In the genomic region with DNA sequence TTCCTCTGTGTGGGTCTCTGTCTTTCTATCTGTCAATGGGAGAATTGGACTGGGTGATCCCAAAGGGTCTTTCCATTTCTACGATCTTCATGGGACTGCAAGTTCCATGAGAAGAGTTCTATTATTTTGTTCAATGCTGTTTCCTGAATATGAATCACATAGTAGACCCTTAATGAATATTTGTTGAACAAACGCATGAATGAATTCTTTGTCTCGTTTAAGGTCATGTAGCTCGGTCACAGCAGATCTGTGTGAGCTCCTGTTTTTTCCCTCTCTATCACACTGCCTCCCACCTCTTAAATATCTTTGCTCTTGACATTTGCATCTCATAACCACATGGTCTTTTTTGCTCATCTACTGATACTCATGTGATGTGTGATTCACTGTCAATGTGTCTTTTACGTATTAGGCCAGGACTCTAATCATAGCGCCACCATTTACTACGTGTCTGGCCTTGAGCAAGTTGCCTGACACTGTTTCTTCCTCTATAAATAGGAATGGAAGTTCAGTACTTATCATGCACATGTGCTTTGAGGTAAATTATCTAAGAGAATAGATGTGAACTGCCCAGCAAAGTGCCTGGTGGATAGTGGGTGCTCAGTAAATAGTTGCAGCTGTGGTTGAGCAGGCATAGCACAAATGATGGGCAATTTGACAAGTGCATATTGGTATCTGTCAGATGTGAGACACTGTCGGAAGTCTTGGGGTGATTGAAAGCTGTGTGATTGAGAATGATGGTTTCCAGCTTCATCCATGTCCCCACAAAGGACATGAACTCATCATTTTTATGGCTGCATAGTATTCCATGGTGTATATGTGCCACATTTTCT, we compare ENCODE assay signal across 10 cellular contexts. TPM values are rescaled to one million over a fixed set of nuclear protein-coding genes. Genes with fewer than 3 reads are reported as not detected.
DNase-seq lines count a peak whose midpoint lies in the region; ATAC-seq and TF ChIP-seq lines count a peak whose summit lies in the region.
"Had no signal": no experiment of that assay in that cellular context is flagged by ENCODE, and none has a peak within 500 bp of the region (broad histone marks: within the 10 kb centered on the region; RNA-seq: fewer than 3 reads in every experiment).

No MANE protein-coding gene starts in this region.

- H3K4me1 ChIP-seq in right cardiac atrium (ENCODE audit: control insufficient read depth, insufficient read depth, low read length) (no peaks in the 10 kb centered on the region), smooth muscle cell (ENCODE audit: low read depth) (no peaks in the 10 kb centered on the region)

- H3K4me2 ChIP-seq in smooth muscle cell = no peak overlapping the region

- no peaks in the 10 kb centered on the region for H3K9me3 ChIP-seq in right cardiac atrium (ENCODE audit: control insufficient read depth, low read length)
- H3K9me3 ChIP-seq in smooth muscle cell (replicated peaks; ENCODE audit: low read depth) = no peaks in the 10 kb centered on the region
- H3K9me3 ChIP-seq: tibial nerve had no signal

- H3K36me3 ChIP-seq in smooth muscle cell (ENCODE audit: low read depth) = no peaks in the 10 kb centered on the region
- H3K36me3 ChIP-seq: tibial nerve had no signal

- no peaks in the 10 kb centered on the region for H4K20me1 ChIP-seq in smooth muscle cell (ENCODE audit: low read depth)

- DNase-seq in right cardiac atrium (no peak), left ventricle myocardium superior (no peak), NCI-H2227 (lab: John Stamatoyannopoulos, UW; ENCODE audit: unreplicated experiment) (no peak), NCI-H2171 (lab: John Stamatoyannopoulos, UW) (no peak), smooth muscle cell (lab: John Stamatoyannopoulos, UW; ENCODE audit: unreplicated experiment) (no peak)
- no peak for DNase-seq in stimulated activated naive CD8-positive, alpha-beta T cell treated with anti-CD3 and anti-CD28 coated beads, Interleukin-15, amount 100 ng/mL, for 72 hours

- TF ChIP-seq CTCF in smooth muscle cell (IDR thresholded peaks at IDR 0.05; ENCODE audit: borderline replicate concordance, insufficient read depth, poor library complexity, severe bottlenecking) = no peak

- H3K4me3 Mint-ChIP-seq in stimulated activated naive CD8-positive, alpha-beta T cell treated with anti-CD3 and anti-CD28 coated beads, Interleukin-15, amount 100 ng/mL, for 72 hours = peak overlapping the region; percentile 3 to 9
- H3K4me3 Mint-ChIP-seq: brain had no signal

- no peak overlapping the region for H3K27ac ChIP-seq in right cardiac atrium (ENCODE audit: low read length)
- no peak overlapping the region for H3K27ac ChIP-seq in smooth muscle cell (ENCODE audit: low read depth)

- peaks cover 52% of the 10 kb centered on the region for H3K4me1 Mint-ChIP-seq in stimulated activated naive CD8-positive, alpha-beta T cell treated with anti-CD3 and anti-CD28 coated beads, Interleukin-15, amount 100 ng/mL, for 72 hours

- no peak overlapping the region for H3K4me3 ChIP-seq in right cardiac atrium (ENCODE audit: low read length)
- H3K4me3 ChIP-seq in smooth muscle cell = no peak overlapping the region
- H3K4me3 ChIP-seq: tibial nerve had no signal

- H3F3A ChIP-seq in smooth muscle cell (ENCODE audit: low read depth) = no peaks in the 10 kb centered on the region

- H3K27ac Mint-ChIP-seq in stimulated activated naive CD8-positive, alpha-beta T cell treated with anti-CD3 and anti-CD28 coated beads, Interleukin-15, amount 100 ng/mL, for 72 hours = peak overlapping the region in 1 of 2 donors; percentile 49

- H2AFZ ChIP-seq in smooth muscle cell (ENCODE audit: low read depth) = no peak overlapping the region

- no peaks in the 10 kb centered on the region for H3K79me2 ChIP-seq in smooth muscle cell (ENCODE audit: low read depth)

- H3K27me3 ChIP-seq in right cardiac atrium (ENCODE audit: control insufficient read depth, insufficient read depth) = no peaks in the 10 kb centered on the region
- H3K27me3 ChIP-seq in smooth muscle cell (ENCODE audit: low read depth) = no peaks in the 10 kb centered on the region
- H3K27me3 ChIP-seq: tibial nerve had no signal

- no peak overlapping the region for H3K9ac ChIP-seq in smooth muscle cell (ENCODE audit: low read depth)

- 69% methylated on average over 8 of the region's 8 CpGs for WGBS in right cardiac atrium
- WGBS in smooth muscle cell (ENCODE audit: low lambda C conversion rate) = 67% methylated on average over 8 of the region's 8 CpGs

- intact Hi-C loops in right cardiac atrium (cut with DNase I) = no loop called here
- intact Hi-C loops in left ventricle myocardium superior (cut with micrococcal nuclease) = no loop called here

- H3K9me3 Mint-ChIP-seq in stimulated activated naive CD8-positive, alpha-beta T cell treated with anti-CD3 and anti-CD28 coated beads, Interleukin-15, amount 100 ng/mL, for 72 hours = no peaks in the 10 kb centered on the region

- no peaks in the 10 kb centered on the region for H3K27me3 Mint-ChIP-seq in stimulated activated naive CD8-positive, alpha-beta T cell treated with anti-CD3 and anti-CD28 coated beads, Interleukin-15, amount 100 ng/mL, for 72 hours
- H3K27me3 Mint-ChIP-seq: brain had no signal

- ATAC-seq in right cardiac atrium = peak; percentile 57 to 79
- no peak for ATAC-seq in left ventricle myocardium superior
- ATAC-seq in GM21737 (IDR thresholded peaks at IDR 0.05; ENCODE audit: unreplicated experiment) = peak; percentile 60
- peak; percentile 83 for ATAC-seq in HG03432 (IDR thresholded peaks at IDR 0.05; ENCODE audit: unreplicated experiment)
- peak; percentile 77 for ATAC-seq in stimulated activated naive CD8-positive, alpha-beta T cell treated with anti-CD3 and anti-CD28 coated beads, Interleukin-15, amount 100 ng/mL, for 72 hours

RNA-seq across cellular contexts. Expression of gene PTTG1, which starts 37.5 kb away (rescaled TPM):
- total RNA-seq in right cardiac atrium (1 to 10 TPM; 1.5 to 3.9 (median 2.5) TPM), left ventricle myocardium superior (1.4 TPM), smooth muscle cell (61.5 and 98.7 TPM in 2 replicates)
- polyA plus RNA-seq in right cardiac atrium (2.9 TPM), smooth muscle cell (81.9 and 92.3 TPM in 2 replicates)

RNA-seq across cellular contexts. Expression of gene SLU7, which starts 40.3 kb away (rescaled TPM):
- 10 to 100 TPM; 43.6 to 57.6 (median 46.4) TPM for total RNA-seq in right cardiac atrium
- polyA plus RNA-seq in right cardiac atrium = 25.8 TPM
- 46.5 TPM for total RNA-seq in left ventricle myocardium superior
- total RNA-seq in smooth muscle cell = 48.1 and 67.0 TPM in 2 replicates
- polyA plus RNA-seq in smooth muscle cell = 46.3 and 50.3 TPM in 2 replicates

RNA-seq across cellular contexts. Expression of gene FAM200C, which starts 59.3 kb away (rescaled TPM):
- total RNA-seq in right cardiac atrium (1 to 10 TPM; 3.3 to 6.0 (median 4.5) TPM), left ventricle myocardium superior (4.3 TPM), smooth muscle cell (1.8 and 2.4 TPM in 2 replicates)
- polyA plus RNA-seq in right cardiac atrium (3.4 TPM), smooth muscle cell (1.5 and 1.6 TPM in 2 replicates)

Comparison
In these comparisons a context has a peak if more than half of its experiments do, and no peak if none do; other contexts are left out.
1. RNA of gene PTTG1, which starts 37.5 kb away (total RNA-seq): 61.5 to 98.7 TPM in smooth muscle cell; 1.5 to 3.9 TPM in right cardiac atrium and 1.4 TPM in left ventricle myocardium superior (single experiment); every median in the first group is over 10 times any median in the second.